Comparison of ENCODE assay signal across 9 cellular contexts in the genomic region with DNA sequence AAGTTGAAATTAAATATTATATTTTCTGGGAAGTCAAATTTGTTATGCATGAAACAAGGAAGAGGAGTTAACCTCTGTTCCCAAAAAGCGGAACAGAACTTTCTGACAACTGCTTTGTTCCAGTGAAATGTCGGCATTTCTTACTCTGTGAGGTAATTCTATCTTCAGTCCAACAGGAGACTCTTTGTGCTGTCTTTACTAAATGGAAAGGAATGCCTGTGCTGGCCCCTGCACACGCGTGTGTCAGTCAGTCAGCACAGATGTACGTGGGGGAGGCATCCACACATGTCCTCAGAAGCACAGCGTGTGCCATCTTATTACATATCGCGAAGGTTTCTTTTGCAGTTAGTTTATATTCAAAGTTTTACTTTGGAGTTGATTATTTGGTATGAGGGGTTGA. TPM values are rescaled to one million over a fixed set of nuclear protein-coding genes. Genes with fewer than 3 reads are reported as not detected.
DNase-seq lines count a peak whose midpoint lies in the region; ATAC-seq and TF ChIP-seq lines count a peak whose summit lies in the region.
"Had no signal": no experiment of that assay in that cellular context is flagged by ENCODE, and none has a peak within 500 bp of the region (broad histone marks: within the 10 kb centered on the region; RNA-seq: fewer than 3 reads in every experiment).

No MANE protein-coding gene starts in this region.

- peak; percentile 85 to 86 for DNase-seq in Kasumi-1 (lab: John Stamatoyannopoulos, UW)
- no peak for DNase-seq in coronary artery (ENCODE audit: low spot score)
- no peak for DNase-seq in thoracic aorta (ENCODE audit: low spot score)
- no peak for DNase-seq in GOT3 (lab: John Stamatoyannopoulos, UW)
- no peak for DNase-seq in stimulated activated CD4-positive, alpha-beta T cell treated with anti-CD3 and anti-CD28 coated beads, Interleukin-2, amount 100 ng/mL, for 48 hours
- no peak for DNase-seq in NCI-H2227 treated with DMSO at 0.1 percent for 48 hours (lab: John Stamatoyannopoulos, UW)
- DNase-seq: activated naive CD8-positive, alpha-beta T cell treated with anti-CD3 and anti-CD28 coated beads, Interleukin-2, amount 10 ng/mL, durations not matched to agents 7 days and 5 days had no signal

- H3K9me3 ChIP-seq in liver (ENCODE audit: control insufficient read depth in 4 of 4, low read length in 3 of 4) (no peaks in the 10 kb centered on the region), thoracic aorta (no peaks in the 10 kb centered on the region)

- TF ChIP-seq RAD21 in liver (IDR thresholded peaks at IDR 0.05), result peak; percentile 18 to 31

- H3K4me1 ChIP-seq in liver (ENCODE audit: control insufficient read depth in 4 of 4, insufficient read depth in 4 of 4, low read length in 3 of 4) (peaks cover 0 to 22% (median 9%) of the 10 kb centered on the region in 4 donors), thoracic aorta (ENCODE audit: control insufficient read depth in 1 of 2, low read depth in 2 of 2) (peaks cover 8 to 42% of the 10 kb centered on the region in 2 donors)

- H3K9ac ChIP-seq in liver (ENCODE audit: low read depth in 1 of 2, low read length in 2 of 2), result peak overlapping the region; percentile 92 to 100

- peak overlapping the region; percentile 73 for H3K4me3 ChIP-seq in coronary artery
- peak overlapping the region in 2 of 3 donors; percentile 10 to 13 for H3K4me3 ChIP-seq in liver (ENCODE audit: low read depth in 1 of 3, low read length in 3 of 3)
- peak overlapping the region; percentile 90 for H3K4me3 ChIP-seq in thoracic aorta

- no peaks in the 10 kb centered on the region for H3K27me3 ChIP-seq in liver (ENCODE audit: control insufficient read depth in 4 of 4, insufficient read depth in 4 of 4, low read length in 3 of 4)
- H3K27me3 ChIP-seq in thoracic aorta (replicated peaks; ENCODE audit: insufficient read depth), result no peaks in the 10 kb centered on the region

- WGBS in liver, result 25% methylated on average over 8 of the region's 8 CpGs

- ATAC-seq in thoracic aorta (ENCODE audit: insufficient number of reproducible peaks, low FRiP score, low read depth) (no peak), GM18870 (IDR thresholded peaks at IDR 0.05; ENCODE audit: unreplicated experiment) (no peak)

- peak overlapping the region; percentile 75 to 76 for H3K27ac ChIP-seq in coronary artery
- peak overlapping the region; percentile 45 to 81 for H3K27ac ChIP-seq in liver (ENCODE audit: low read depth in 1 of 2, low read length in 2 of 2)
- H3K27ac ChIP-seq in thoracic aorta, result peak overlapping the region; percentile 49 to 71

- H3K36me3 ChIP-seq in liver (ENCODE audit: control insufficient read depth in 4 of 4, insufficient read depth in 3 of 4, low read depth in 1 of 4, low read length in 3 of 4), result peaks cover 1 to 28% (median 24%) of the 10 kb centered on the region in 4 donors
- peaks cover 25% of the 10 kb centered on the region for H3K36me3 ChIP-seq in thoracic aorta

- TF ChIP-seq CTCF in coronary artery (IDR thresholded peaks at IDR 0.05) (no peak), liver (IDR thresholded peaks at IDR 0.05; ENCODE audit: low read depth, low read length, missing input control) (no peak), thoracic aorta (IDR thresholded peaks at IDR 0.05) (no peak)

TF ChIP-seq in liver, 16 proteins besides CTCF, POLR2A, EP300 and RAD21:
- TF ChIP-seq NR2F2 (IDR thresholded peaks at IDR 0.05) (no peak), YY1 (IDR thresholded peaks at IDR 0.05) (peak; percentile 46)
TF ChIP-seq in liver: peak in this region for 1.

RNA-seq across cellular contexts. Expression of a gene that starts 37.5 kb away (rescaled TPM):
- total RNA-seq in liver (10 to 100 TPM; 34.9 to 38.6 TPM), thoracic aorta (100 to 1,000 TPM; 117 to 232 TPM)
- 10 to 100 TPM; 16.2 TPM for polyA plus RNA-seq in liver

RNA-seq across cellular contexts. Expression of a gene that starts 45.2 kb away (rescaled TPM):
- total RNA-seq in liver, result under 1 TPM in 1 of 2 donors, not detected in 1; 0.75 TPM
- not detected for polyA plus RNA-seq in liver
- not detected for total RNA-seq in thoracic aorta
- total RNA-seq: activated naive CD8-positive, alpha-beta T cell treated with anti-CD3 and anti-CD28 coated beads, Interleukin-2, amount 10 ng/mL, durations not matched to agents 7 days and 5 days had no signal

RNA-seq across cellular contexts. Expression of a gene that starts 49.5 kb away (rescaled TPM):
- not detected for total RNA-seq in liver
- polyA plus RNA-seq in liver, result not detected
- 1 to 10 TPM in 1 of 2 donors, not detected in 1; 3.7 TPM for total RNA-seq in thoracic aorta
- total RNA-seq: activated naive CD8-positive, alpha-beta T cell treated with anti-CD3 and anti-CD28 coated beads, Interleukin-2, amount 10 ng/mL, durations not matched to agents 7 days and 5 days had no signal

Comparison
In these comparisons a context has a peak if more than half of its experiments do, and no peak if none do; other contexts are left out.
1. DNase-seq: peak in Kasumi-1 (2 of 2); none in coronary artery (single experiment), thoracic aorta (single experiment), GOT3 (single experiment), stimulated activated CD4-positive, alpha-beta T cell treated with anti-CD3 and anti-CD28 coated beads, Interleukin-2, amount 100 ng/mL, for 48 hours (0 of 2) and NCI-H2227 treated with DMSO at 0.1 percent for 48 hours (single experiment).
2. H3K4me3 ChIP-seq: peak in every context shown above with its lines; median percentile 90 in thoracic aorta; 73 in coronary artery; 12 in liver.
3. Peak in every context shown above with its lines, with median percentiles within 50 percentile points of each other: H3K27ac ChIP-seq.